2 cellular contexts compared by ENCODE assay signal in genomic region chr21:44653123-44653522, GRCh38.
TF ChIP-seq lines count a peak whose summit lies in the region.

No MANE protein-coding gene starts in this region.

TF ChIP-seq in HEK293T, 16 proteins besides CTCF, POLR2A, EP300 and RAD21:
- TF ChIP-seq ZNF384 (IDR thresholded peaks at IDR 0.05) (no peak), BHLHE40 (IDR thresholded peaks at IDR 0.05; ENCODE audit: borderline replicate concordance) (no peak), L3MBTL2 (conservative IDR thresholded peaks at IDR 0.05) (peak; percentile 47), SP1 (IDR thresholded peaks at IDR 0.05) (no peak), PKNOX1 (IDR thresholded peaks at IDR 0.05) (no peak)

TF ChIP-seq in K562, 482 proteins besides CTCF, POLR2A, EP300 and RAD21:
- TF ChIP-seq NR2C2 (CRISPR knock-in tag; IDR thresholded peaks at IDR 0.05) (no peak), NR2C2 (tag; IDR thresholded peaks at IDR 0.05) (peak; percentile 77), ZNF395 (CRISPR knock-in tag; IDR thresholded peaks at IDR 0.05) (no peak), NR2C1 (IDR thresholded peaks at IDR 0.05) (no peak; the same call in 1 of the 2 replicates), NR2C1 (tag; IDR thresholded peaks at IDR 0.05) (peak; percentile 73), CTBP1 (IDR thresholded peaks at IDR 0.05; ENCODE audit: borderline replicate concordance) (peak; percentile 48; the same call in 1 of the 2 replicates), ZSCAN29 (IDR thresholded peaks at IDR 0.05) (no peak), BHLHE40 (IDR thresholded peaks at IDR 0.05; ENCODE audit: low read length) (peak; percentile 81), ADNP (tag; IDR thresholded peaks at IDR 0.05) (no peak), HNRNPUL1 (IDR thresholded peaks at IDR 0.05; ENCODE audit: low read length) (no peak), RBM34 (IDR thresholded peaks at IDR 0.05; ENCODE audit: borderline replicate concordance, insufficient read depth, low read length) (no peak), ARID2 (IDR thresholded peaks at IDR 0.05) (no peak), NCOA2 (IDR thresholded peaks at IDR 0.05; ENCODE audit: partially characterized antibody in 2 of 2) (no peak), MAZ (CRISPR knock-in tag; conservative IDR thresholded peaks at IDR 0.05 in 1 of 2, IDR thresholded peaks at IDR 0.05 in 1 of 2) (0 out of 4 replicates have a peak, but pooled peaks of 1 of the 2 experiments have one; percentile 23), NFXL1 (CRISPR knock-in tag; IDR thresholded peaks at IDR 0.05) (no peak), E2F8 (IDR thresholded peaks at IDR 0.05; ENCODE audit: low read depth, partially characterized antibody) (peak; percentile 60), L3MBTL2 (IDR thresholded peaks at IDR 0.05) (peak; percentile 88), ESRRB (CRISPR knock-in tag; IDR thresholded peaks at IDR 0.05; ENCODE audit: borderline replicate concordance) (no peak), ETV1 (tag; conservative IDR thresholded peaks at IDR 0.05; ENCODE audit: low read depth) (peak; percentile 29; the same call in 1 of the 2 replicates), TCFL5 (CRISPR knock-in tag; conservative IDR thresholded peaks at IDR 0.05) (no peak), NR4A1 (CRISPR knock-in tag; IDR thresholded peaks at IDR 0.05) (no peak), NR4A1 (tag; IDR thresholded peaks at IDR 0.05) (no peak)
- TF ChIP-seq, protein P1, sequence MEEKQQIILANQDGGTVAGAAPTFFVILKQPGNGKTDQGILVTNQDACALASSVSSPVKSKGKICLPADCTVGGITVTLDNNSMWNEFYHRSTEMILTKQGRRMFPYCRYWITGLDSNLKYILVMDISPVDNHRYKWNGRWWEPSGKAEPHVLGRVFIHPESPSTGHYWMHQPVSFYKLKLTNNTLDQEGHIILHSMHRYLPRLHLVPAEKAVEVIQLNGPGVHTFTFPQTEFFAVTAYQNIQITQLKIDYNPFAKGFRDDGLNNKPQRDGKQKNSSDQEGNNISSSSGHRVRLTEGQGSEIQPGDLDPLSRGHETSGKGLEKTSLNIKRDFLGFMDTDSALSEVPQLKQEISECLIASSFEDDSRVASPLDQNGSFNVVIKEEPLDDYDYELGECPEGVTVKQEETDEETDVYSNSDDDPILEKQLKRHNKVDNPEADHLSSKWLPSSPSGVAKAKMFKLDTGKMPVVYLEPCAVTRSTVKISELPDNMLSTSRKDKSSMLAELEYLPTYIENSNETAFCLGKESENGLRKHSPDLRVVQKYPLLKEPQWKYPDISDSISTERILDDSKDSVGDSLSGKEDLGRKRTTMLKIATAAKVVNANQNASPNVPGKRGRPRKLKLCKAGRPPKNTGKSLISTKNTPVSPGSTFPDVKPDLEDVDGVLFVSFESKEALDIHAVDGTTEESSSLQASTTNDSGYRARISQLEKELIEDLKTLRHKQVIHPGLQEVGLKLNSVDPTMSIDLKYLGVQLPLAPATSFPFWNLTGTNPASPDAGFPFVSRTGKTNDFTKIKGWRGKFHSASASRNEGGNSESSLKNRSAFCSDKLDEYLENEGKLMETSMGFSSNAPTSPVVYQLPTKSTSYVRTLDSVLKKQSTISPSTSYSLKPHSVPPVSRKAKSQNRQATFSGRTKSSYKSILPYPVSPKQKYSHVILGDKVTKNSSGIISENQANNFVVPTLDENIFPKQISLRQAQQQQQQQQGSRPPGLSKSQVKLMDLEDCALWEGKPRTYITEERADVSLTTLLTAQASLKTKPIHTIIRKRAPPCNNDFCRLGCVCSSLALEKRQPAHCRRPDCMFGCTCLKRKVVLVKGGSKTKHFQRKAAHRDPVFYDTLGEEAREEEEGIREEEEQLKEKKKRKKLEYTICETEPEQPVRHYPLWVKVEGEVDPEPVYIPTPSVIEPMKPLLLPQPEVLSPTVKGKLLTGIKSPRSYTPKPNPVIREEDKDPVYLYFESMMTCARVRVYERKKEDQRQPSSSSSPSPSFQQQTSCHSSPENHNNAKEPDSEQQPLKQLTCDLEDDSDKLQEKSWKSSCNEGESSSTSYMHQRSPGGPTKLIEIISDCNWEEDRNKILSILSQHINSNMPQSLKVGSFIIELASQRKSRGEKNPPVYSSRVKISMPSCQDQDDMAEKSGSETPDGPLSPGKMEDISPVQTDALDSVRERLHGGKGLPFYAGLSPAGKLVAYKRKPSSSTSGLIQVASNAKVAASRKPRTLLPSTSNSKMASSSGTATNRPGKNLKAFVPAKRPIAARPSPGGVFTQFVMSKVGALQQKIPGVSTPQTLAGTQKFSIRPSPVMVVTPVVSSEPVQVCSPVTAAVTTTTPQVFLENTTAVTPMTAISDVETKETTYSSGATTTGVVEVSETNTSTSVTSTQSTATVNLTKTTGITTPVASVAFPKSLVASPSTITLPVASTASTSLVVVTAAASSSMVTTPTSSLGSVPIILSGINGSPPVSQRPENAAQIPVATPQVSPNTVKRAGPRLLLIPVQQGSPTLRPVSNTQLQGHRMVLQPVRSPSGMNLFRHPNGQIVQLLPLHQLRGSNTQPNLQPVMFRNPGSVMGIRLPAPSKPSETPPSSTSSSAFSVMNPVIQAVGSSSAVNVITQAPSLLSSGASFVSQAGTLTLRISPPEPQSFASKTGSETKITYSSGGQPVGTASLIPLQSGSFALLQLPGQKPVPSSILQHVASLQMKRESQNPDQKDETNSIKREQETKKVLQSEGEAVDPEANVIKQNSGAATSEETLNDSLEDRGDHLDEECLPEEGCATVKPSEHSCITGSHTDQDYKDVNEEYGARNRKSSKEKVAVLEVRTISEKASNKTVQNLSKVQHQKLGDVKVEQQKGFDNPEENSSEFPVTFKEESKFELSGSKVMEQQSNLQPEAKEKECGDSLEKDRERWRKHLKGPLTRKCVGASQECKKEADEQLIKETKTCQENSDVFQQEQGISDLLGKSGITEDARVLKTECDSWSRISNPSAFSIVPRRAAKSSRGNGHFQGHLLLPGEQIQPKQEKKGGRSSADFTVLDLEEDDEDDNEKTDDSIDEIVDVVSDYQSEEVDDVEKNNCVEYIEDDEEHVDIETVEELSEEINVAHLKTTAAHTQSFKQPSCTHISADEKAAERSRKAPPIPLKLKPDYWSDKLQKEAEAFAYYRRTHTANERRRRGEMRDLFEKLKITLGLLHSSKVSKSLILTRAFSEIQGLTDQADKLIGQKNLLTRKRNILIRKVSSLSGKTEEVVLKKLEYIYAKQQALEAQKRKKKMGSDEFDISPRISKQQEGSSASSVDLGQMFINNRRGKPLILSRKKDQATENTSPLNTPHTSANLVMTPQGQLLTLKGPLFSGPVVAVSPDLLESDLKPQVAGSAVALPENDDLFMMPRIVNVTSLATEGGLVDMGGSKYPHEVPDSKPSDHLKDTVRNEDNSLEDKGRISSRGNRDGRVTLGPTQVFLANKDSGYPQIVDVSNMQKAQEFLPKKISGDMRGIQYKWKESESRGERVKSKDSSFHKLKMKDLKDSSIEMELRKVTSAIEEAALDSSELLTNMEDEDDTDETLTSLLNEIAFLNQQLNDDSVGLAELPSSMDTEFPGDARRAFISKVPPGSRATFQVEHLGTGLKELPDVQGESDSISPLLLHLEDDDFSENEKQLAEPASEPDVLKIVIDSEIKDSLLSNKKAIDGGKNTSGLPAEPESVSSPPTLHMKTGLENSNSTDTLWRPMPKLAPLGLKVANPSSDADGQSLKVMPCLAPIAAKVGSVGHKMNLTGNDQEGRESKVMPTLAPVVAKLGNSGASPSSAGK (IDR thresholded peaks at IDR 0.05), result peak; percentile 80
- TF ChIP-seq, protein P2, sequence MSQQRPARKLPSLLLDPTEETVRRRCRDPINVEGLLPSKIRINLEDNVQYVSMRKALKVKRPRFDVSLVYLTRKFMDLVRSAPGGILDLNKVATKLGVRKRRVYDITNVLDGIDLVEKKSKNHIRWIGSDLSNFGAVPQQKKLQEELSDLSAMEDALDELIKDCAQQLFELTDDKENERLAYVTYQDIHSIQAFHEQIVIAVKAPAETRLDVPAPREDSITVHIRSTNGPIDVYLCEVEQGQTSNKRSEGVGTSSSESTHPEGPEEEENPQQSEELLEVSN (IDR thresholded peaks at IDR 0.05; ENCODE audit: borderline replicate concordance in 1 of 2, extremely low read depth in 1 of 2, insufficient read depth in 1 of 2, insufficient read length in 1 of 2, low read depth in 1 of 2, low read length in 1 of 2, poor library complexity in 1 of 2, severe bottlenecking in 1 of 2), result peak in 1 of 2 experiments; percentile 86
- TF ChIP-seq, protein P3, sequence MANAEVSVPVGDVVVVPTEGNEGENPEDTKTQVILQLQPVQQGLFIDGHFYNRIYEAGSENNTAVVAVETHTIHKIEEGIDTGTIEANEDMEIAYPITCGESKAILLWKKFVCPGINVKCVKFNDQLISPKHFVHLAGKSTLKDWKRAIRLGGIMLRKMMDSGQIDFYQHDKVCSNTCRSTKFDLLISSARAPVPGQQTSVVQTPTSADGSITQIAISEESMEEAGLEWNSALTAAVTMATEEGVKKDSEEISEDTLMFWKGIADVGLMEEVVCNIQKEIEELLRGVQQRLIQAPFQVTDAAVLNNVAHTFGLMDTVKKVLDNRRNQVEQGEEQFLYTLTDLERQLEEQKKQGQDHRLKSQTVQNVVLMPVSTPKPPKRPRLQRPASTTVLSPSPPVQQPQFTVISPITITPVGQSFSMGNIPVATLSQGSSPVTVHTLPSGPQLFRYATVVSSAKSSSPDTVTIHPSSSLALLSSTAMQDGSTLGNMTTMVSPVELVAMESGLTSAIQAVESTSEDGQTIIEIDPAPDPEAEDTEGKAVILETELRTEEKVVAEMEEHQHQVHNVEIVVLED (CRISPR knock-in tag; IDR thresholded peaks at IDR 0.05), result no peak
